29 cellular contexts compared by ENCODE assay signal in the genomic region with DNA sequence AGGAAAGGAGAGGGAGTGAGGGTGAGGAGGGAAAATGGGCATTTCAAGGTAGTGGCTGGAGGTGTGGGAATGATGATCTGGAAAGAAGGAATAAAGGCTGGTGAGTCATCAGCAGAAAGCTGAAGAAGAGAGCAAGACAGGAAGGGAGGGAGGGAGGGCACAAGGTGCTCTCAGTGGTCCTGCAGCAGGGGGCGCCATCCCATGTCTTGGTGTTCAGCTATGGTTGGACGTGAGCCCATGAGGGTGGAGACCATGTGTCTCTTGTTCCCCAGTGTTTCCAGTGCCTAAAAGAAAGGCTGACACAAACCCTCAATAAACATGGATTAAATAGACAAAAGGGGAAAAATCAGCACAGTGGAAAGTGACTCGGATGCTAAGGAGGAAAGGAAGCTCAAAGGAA.
A peak's percentile ranks its signal among the peaks of the same experiment; 100 is the strongest.
DNase-seq lines count a peak whose midpoint lies in the region; ATAC-seq, FAIRE-seq and TF ChIP-seq lines count a peak whose summit lies in the region.
"Had no signal": no experiment of that assay in that cellular context is flagged by ENCODE, and none has a peak within 500 bp of the region (broad histone marks: within the 10 kb centered on the region; RNA-seq: fewer than 3 reads in every experiment).

No MANE protein-coding gene starts in this region.

- DNase-seq in left cardiac atrium (peak; percentile 23), Right ventricle myocardium superior (no peak), K562 (ENCODE audit: extremely low read depth in 1 of 4, low spot score in 3 of 4) (peak in 2 of 4 experiments; percentile 18 to 30), DMS53 treated with DMSO at 0.1 percent for 48 hours (lab: John Stamatoyannopoulos, UW; ENCODE audit: unreplicated experiment) (no peak), left lung (no peak)
- DNase-seq: activated effector memory CD4-positive, alpha-beta T cell treated with anti-CD3 and anti-CD28 coated beads, Interleukin-2, amount 50 U/mL, for 16 hours; activated T-cell treated with anti-CD3 and anti-CD28 coated beads, Interleukin-2, amount 50 U/mL, for 24 hours; DMS53; foreskin melanocyte; HCEC 1CT; heart right ventricle; mucosa of descending colon; MV-4-11; NCI-H187 treated with DMSO at 0.1 percent for 48 hours; NCI-H2171; occipital lobe; psoas muscle; sigmoid colon; stimulated activated CD4-positive, alpha-beta T cell treated with anti-CD3 and anti-CD28 coated beads, Interleukin-12 subunit alpha, Interleukin-12 subunit beta, amount 100 ng/mL, for 4 hours; stimulated activated CD4-positive, alpha-beta T cell treated with anti-CD3 and anti-CD28 coated beads, Interleukin-2, amount 100 ng/mL, for 48 hours; stomach; uterus had no signal

- H3F3A ChIP-seq in Loucy (ENCODE audit: low read depth): no peaks in the 10 kb centered on the region

- CTCF ChIA-PET in K562 (lab: Yijun Ruan, JAX; ENCODE audit: low intra/inter-chr PET ratio): no interaction called here

- H3K36me3 ChIP-seq in Loucy (ENCODE audit: insufficient read depth, low read length) (no peaks in the 10 kb centered on the region), K562 (ENCODE audit: control insufficient read depth, insufficient read depth, low read length) (no peaks in the 10 kb centered on the region), left lung (no peaks in the 10 kb centered on the region)
- H3K36me3 ChIP-seq: BLaER1 treated with 17β-estradiol and CSF1 and Interleukin-3, amounts not matched to agents 10 nM and 100 nM; esophagus muscularis mucosa; heart right ventricle; sigmoid colon; stomach; uterus had no signal

- H3K9me2 ChIP-seq in Loucy (replicated peaks; ENCODE audit: low read depth, low read length): no peaks in the 10 kb centered on the region

- H3K27ac ChIP-seq in K562 (ENCODE audit: extremely low read depth, low read depth, low read length): no peak overlapping the region
- H3K27ac ChIP-seq in left lung: no peak overlapping the region
- H3K27ac ChIP-seq: BLaER1 treated with 17β-estradiol and CSF1 and Interleukin-3, amounts not matched to agents 10 nM and 100 nM; esophagus muscularis mucosa; heart right ventricle; psoas muscle; sigmoid colon; stomach; uterus had no signal

- no peak for TF ChIP-seq EP300 in K562 (IDR thresholded peaks at IDR 0.05; ENCODE audit: low read length)

- H3K4me2 ChIP-seq in Loucy (ENCODE audit: low read depth, low read length, poor library complexity, severe bottlenecking): no peak overlapping the region
- H3K4me2 ChIP-seq in K562 (ENCODE audit: insufficient read depth, low read length): no peak overlapping the region
- H3K4me2 ChIP-seq: BLaER1 treated with 17β-estradiol and CSF1 and Interleukin-3, amounts not matched to agents 10 nM and 100 nM had no signal

- intact Hi-C loops in left cardiac atrium (cut with DNase I) (no loop called here), Right ventricle myocardium superior (cut with DNase I) (no loop called here), K562 (cut with micrococcal nuclease) (no loop called here), left lung (cut with DNase I) (no loop called here)

- POLR2A ChIA-PET in K562 (lab: Yijun Ruan, JAX): no interaction called here

- no peak for TF ChIP-seq POLR2A in K562 (conservative IDR thresholded peaks at IDR 0.05)

- TF ChIP-seq CTCF in Loucy (conservative IDR thresholded peaks at IDR 0.05; ENCODE audit: low read length): peak; percentile 40
- TF ChIP-seq CTCF in K562 (IDR thresholded peaks at IDR 0.05 in 2 of 3, conservative IDR thresholded peaks at IDR 0.05 in 1 of 3; ENCODE audit: insufficient read depth in 2 of 3, low read depth in 1 of 3, low read length in 3 of 3): 0 out of 6 replicates have a peak, but pooled peaks of 1 of the 3 experiments have one; percentile 10
- no peak for TF ChIP-seq CTCF in left lung (IDR thresholded peaks at IDR 0.05)

- H3K27me3 ChIP-seq in Loucy (ENCODE audit: insufficient read depth, low read length, poor library complexity, severe bottlenecking) (no peaks in the 10 kb centered on the region), K562 (ENCODE audit: control insufficient read depth in 2 of 2, insufficient read depth in 2 of 2, low read length in 2 of 2) (no peaks in the 10 kb centered on the region; a peak in 2 of 5 replicates), left lung (no peaks in the 10 kb centered on the region)
- H3K27me3 ChIP-seq: BLaER1 treated with 17β-estradiol and CSF1 and Interleukin-3, amounts not matched to agents 10 nM and 100 nM; sigmoid colon; uterus had no signal

- H3K9ac ChIP-seq in Loucy (ENCODE audit: low read depth, low read length, poor library complexity, severe bottlenecking) (no peak overlapping the region), K562 (ENCODE audit: insufficient read depth in 1 of 2, low read depth in 2 of 2, low read length in 2 of 2) (no peak overlapping the region)
- H3K9ac ChIP-seq: BLaER1 treated with 17β-estradiol and CSF1 and Interleukin-3, amounts not matched to agents 10 nM and 100 nM had no signal

- H3K79me2 ChIP-seq in Loucy (ENCODE audit: insufficient read depth, low read length) (no peaks in the 10 kb centered on the region), K562 (ENCODE audit: control insufficient read depth, insufficient read depth, low read length) (no peaks in the 10 kb centered on the region)

- H4K20me1 ChIP-seq in Loucy (ENCODE audit: insufficient read depth, low read length, poor library complexity, severe bottlenecking) (no peaks in the 10 kb centered on the region), K562 (replicated peaks; ENCODE audit: control insufficient read depth, insufficient read depth, low read length) (no peaks in the 10 kb centered on the region; the same call in 1 of the 2 replicates)
- H4K20me1 ChIP-seq: BLaER1 treated with 17β-estradiol and CSF1 and Interleukin-3, amounts not matched to agents 10 nM and 100 nM had no signal

- ATAC-seq in left cardiac atrium (no peak), Right ventricle myocardium superior (ENCODE audit: poor library complexity) (no peak), K562 (peak; percentile 63; the same call in 2 of the 3 replicates), HG02642 (IDR thresholded peaks at IDR 0.05; ENCODE audit: poor library complexity, unreplicated experiment) (no peak), GM18867 (IDR thresholded peaks at IDR 0.05; ENCODE audit: unreplicated experiment) (no peak), left lung (no peak)
- ATAC-seq: heart right ventricle, mucosa of descending colon, psoas muscle, Right ventricle myocardium inferior had no signal

- FAIRE-seq in K562 (lab: Jason Lieb, UNC): no peak
- FAIRE-seq: endometrium had no signal

- WGBS in K562 (ENCODE audit: insufficient coverage, low coverage, missing lambda C conversion rate): 0% methylated on average over 3 of the region's 3 CpGs

- TF ChIP-seq RAD21 in K562 (CRISPR knock-in tag; conservative IDR thresholded peaks at IDR 0.05 in 1 of 2, IDR thresholded peaks at IDR 0.05 in 1 of 2): no peak

- H3K4me3 ChIP-seq in Loucy (ENCODE audit: low read length, poor library complexity, severe bottlenecking): no peak overlapping the region
- no peak overlapping the region for H3K4me3 ChIP-seq in K562
- no peak overlapping the region for H3K4me3 ChIP-seq in left lung
- H3K4me3 ChIP-seq: BLaER1 treated with 17β-estradiol and CSF1 and Interleukin-3, amounts not matched to agents 10 nM and 100 nM; esophagus muscularis mucosa; heart right ventricle; mucosa of descending colon; psoas muscle; sigmoid colon; stomach; uterus had no signal

- H3K4me1 ChIP-seq in Loucy (ENCODE audit: insufficient read depth, low read length, poor library complexity, severe bottlenecking) (no peaks in the 10 kb centered on the region), K562 (replicated peaks in 1 of 2; ENCODE audit: control insufficient read depth in 2 of 2, insufficient read depth in 2 of 2, low read length in 2 of 2) (no peaks in the 10 kb centered on the region), left lung (no peaks in the 10 kb centered on the region)
- H3K4me1 ChIP-seq: esophagus muscularis mucosa, heart right ventricle, psoas muscle, sigmoid colon, stomach, uterus had no signal

- H2AFZ ChIP-seq in Loucy (ENCODE audit: low read length) (no peak overlapping the region), K562 (ENCODE audit: low read depth, low read length) (no peak overlapping the region)

- BruUV-seq in K562 (replicated peaks; lab: Mats Ljungman, UMichigan): no TSS peak

- in situ Hi-C loops in K562 (cut with MboI): no loop called here

- no peaks in the 10 kb centered on the region for H3K9me1 ChIP-seq in K562 (ENCODE audit: control insufficient read depth, insufficient read depth, low read length)

- H3K9me3 ChIP-seq in Loucy (ENCODE audit: insufficient read depth, low read depth, low read length) (no peaks in the 10 kb centered on the region), K562 (replicated peaks; ENCODE audit: control insufficient read depth, insufficient read depth, low read depth, low read length) (no peaks in the 10 kb centered on the region), left lung (no peaks in the 10 kb centered on the region)
- H3K9me3 ChIP-seq: BLaER1 treated with 17β-estradiol and CSF1 and Interleukin-3, amounts not matched to agents 10 nM and 100 nM; heart right ventricle; mucosa of descending colon; psoas muscle; sigmoid colon; stomach; uterus had no signal

TF ChIP-seq in K562, 482 proteins besides CTCF, POLR2A, EP300 and RAD21 (continues in another document):
- TF ChIP-seq, protein P1, sequence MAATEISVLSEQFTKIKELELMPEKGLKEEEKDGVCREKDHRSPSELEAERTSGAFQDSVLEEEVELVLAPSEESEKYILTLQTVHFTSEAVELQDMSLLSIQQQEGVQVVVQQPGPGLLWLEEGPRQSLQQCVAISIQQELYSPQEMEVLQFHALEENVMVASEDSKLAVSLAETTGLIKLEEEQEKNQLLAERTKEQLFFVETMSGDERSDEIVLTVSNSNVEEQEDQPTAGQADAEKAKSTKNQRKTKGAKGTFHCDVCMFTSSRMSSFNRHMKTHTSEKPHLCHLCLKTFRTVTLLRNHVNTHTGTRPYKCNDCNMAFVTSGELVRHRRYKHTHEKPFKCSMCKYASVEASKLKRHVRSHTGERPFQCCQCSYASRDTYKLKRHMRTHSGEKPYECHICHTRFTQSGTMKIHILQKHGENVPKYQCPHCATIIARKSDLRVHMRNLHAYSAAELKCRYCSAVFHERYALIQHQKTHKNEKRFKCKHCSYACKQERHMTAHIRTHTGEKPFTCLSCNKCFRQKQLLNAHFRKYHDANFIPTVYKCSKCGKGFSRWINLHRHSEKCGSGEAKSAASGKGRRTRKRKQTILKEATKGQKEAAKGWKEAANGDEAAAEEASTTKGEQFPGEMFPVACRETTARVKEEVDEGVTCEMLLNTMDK (IDR thresholded peaks at IDR 0.05; ENCODE audit: borderline replicate concordance, insufficient read depth, low read depth, low read length, poor library complexity, severe bottlenecking): peak; percentile 44
- no peak for TF ChIP-seq ZC3H8 (IDR thresholded peaks at IDR 0.05)
- TF ChIP-seq SMAD3 (CRISPR knock-in tag; conservative IDR thresholded peaks at IDR 0.05): no peak
